8 cellular contexts compared by ENCODE assay signal in genomic region chr12:54294152-54294913, GRCh38. TPM values are rescaled to one million over a fixed set of nuclear protein-coding genes. Genes with fewer than 3 reads are reported as not detected.
DNase-seq lines count a peak whose midpoint lies in the region; ATAC-seq and TF ChIP-seq lines count a peak whose summit lies in the region.

No MANE protein-coding gene starts in this region.

- H3K4me3 ChIP-seq in body of pancreas, result no peak overlapping the region

- H3K27ac Mint-ChIP-seq in T-helper 17 cell, result no peak overlapping the region

- H3K36me3 Mint-ChIP-seq in T-helper 17 cell (ENCODE audit: low read depth), result peaks cover 2% of the 10 kb centered on the region

- intact Hi-C loops in body of pancreas (cut with DNase I), result loop anchor here (5.0 kb wide), 1 partner anchor 68 kb away; the partner anchor contains the start of gene GPR84

- ATAC-seq in HG03354 (IDR thresholded peaks at IDR 0.05; ENCODE audit: poor library complexity, severe bottlenecking, unreplicated experiment), result peak; percentile 58
- ATAC-seq in T-helper 17 cell, result peak; percentile 68
- ATAC-seq in body of pancreas, result peak; percentile 85

- peak; percentile 91 for TF ChIP-seq CTCF in GM10248 (IDR thresholded peaks at IDR 0.05; ENCODE audit: control extremely low read depth, extremely low read depth, low read depth, missing control alignments)
- TF ChIP-seq CTCF in body of pancreas (IDR thresholded peaks at IDR 0.05), result peak; percentile 46 to 90 (median 75)

- no peaks in the 10 kb centered on the region for H3K36me3 ChIP-seq in body of pancreas (replicated peaks in 1 of 2; ENCODE audit: insufficient read depth in 1 of 2, low read depth in 2 of 2)

- H3K27me3 ChIP-seq in body of pancreas, result no peaks in the 10 kb centered on the region

- H3K4me1 Mint-ChIP-seq in T-helper 17 cell, result peaks cover 8% of the 10 kb centered on the region

- CTCF ChIA-PET in GM10248 (lab: Yijun Ruan, JAX), result interaction anchor here (0.8 to 7.4 kb wide), 32 partner anchors 8 to 109 kb away, joined by 3 to 69 read pairs (median 8); partner anchors contain the start of genes CBX5, COPZ1 and HNRNPA1

- WGBS in body of pancreas, 2 donors, result 56 to 60% methylated on average over 9 of the region's 9 CpGs

- H3K27ac ChIP-seq in body of pancreas, result no peak overlapping the region

- peak; percentile 79 for DNase-seq in GM10248 (ENCODE audit: extremely low spot score)
- DNase-seq in T-helper 17 cell, result peak in 2 of 3 donors; percentile 27 to 40
- peak; percentile 59 to 77 (median 68) for DNase-seq in body of pancreas
- peak; percentile 24 for DNase-seq in iris pigment epithelial cell (ENCODE audit: low read depth)
- peak; percentile 65 to 70 for DNase-seq in stimulated activated CD4-positive, alpha-beta T cell treated with anti-CD3 and anti-CD28 coated beads, Interleukin-2, amount 100 ng/mL, for 48 hours
- DNase-seq in HPDE6-E6E7 (ENCODE audit: extremely low spot score), result no peak
- no peak for DNase-seq in G401 (ENCODE audit: low spot score)

- in situ Hi-C loops in G401 (cut with HindIII; ENCODE audit: low sequenced_read_pairs), result loop anchor here (5.0 kb wide), 1 partner anchor 33 kb away; the partner anchor contains the start of gene COPZ1

- TF ChIP-seq POLR2A in body of pancreas (IDR thresholded peaks at IDR 0.05), result no peak

- no peaks in the 10 kb centered on the region for H3K4me1 ChIP-seq in body of pancreas

- H3K4me3 Mint-ChIP-seq in T-helper 17 cell, result no peak overlapping the region

- H3K9me3 ChIP-seq in T-helper 17 cell (ENCODE audit: control insufficient read depth, low read length, poor library complexity, severe bottlenecking) (no peaks in the 10 kb centered on the region), body of pancreas (no peaks in the 10 kb centered on the region)

- H3K27me3 Mint-ChIP-seq in T-helper 17 cell, result peaks cover 18% of the 10 kb centered on the region

- POLR2A ChIA-PET in GM10248 (lab: Yijun Ruan, JAX), result no interaction called here

RNA-seq across cellular contexts. Expression of gene NFE2, which starts 6.5 kb away (rescaled TPM):
- 10 to 100 TPM in 1 of 2 donors, 1 to 10 TPM in 1; 2.5 to 26.4 TPM for total RNA-seq in T-helper 17 cell
- total RNA-seq in body of pancreas, result under 1 TPM in 1 of 2 donors, not detected in 1; 0.26 TPM
- 13.7 and 18.5 TPM in 2 replicates for total RNA-seq in G401 (2014; rRNA removed; shearing (Covaris generic))

RNA-seq across cellular contexts. Expression of gene HNRNPA1, which starts 13.8 kb away (rescaled TPM):
- 1,000 to 10,000 TPM; 1,531 to 1,582 TPM for total RNA-seq in T-helper 17 cell
- 100 to 1,000 TPM; 246 to 247 TPM for total RNA-seq in body of pancreas
- 312 and 417 TPM in 2 replicates for total RNA-seq in G401 (2014; rRNA removed; shearing (Covaris generic))

RNA-seq across cellular contexts. Expression of gene CBX5, which starts 14.4 kb away (rescaled TPM):
- 10 to 100 TPM; 31.1 to 34.9 TPM for total RNA-seq in T-helper 17 cell
- 10 to 100 TPM; 27.0 to 34.3 TPM for total RNA-seq in body of pancreas
- 59.0 and 67.6 TPM in 2 replicates for total RNA-seq in G401 (2014; rRNA removed; shearing (Covaris generic))

RNA-seq across cellular contexts. Expression of gene COPZ1, which starts 30.6 kb away (rescaled TPM):
- total RNA-seq in T-helper 17 cell, result 10 to 100 TPM; 58.6 to 63.3 TPM
- total RNA-seq in body of pancreas, result 10 to 100 TPM; 34.3 to 71.3 TPM
- total RNA-seq in G401 (2014; rRNA removed; shearing (Covaris generic)), result 219 and 225 TPM in 2 replicates

Comparison
In these comparisons a context has a peak if more than half of its experiments do, and no peak if none do; other contexts are left out.
1. DNase-seq: peak in GM10248 (single experiment), T-helper 17 cell (2 of 3), body of pancreas (4 of 4), iris pigment epithelial cell (single experiment) and stimulated activated CD4-positive, alpha-beta T cell treated with anti-CD3 and anti-CD28 coated beads, Interleukin-2, amount 100 ng/mL, for 48 hours (2 of 2); none in HPDE6-E6E7 (single experiment) and G401 (single experiment).
2. Peak in every context shown above with its lines, with median percentiles within 50 percentile points of each other: ATAC-seq.